In the genomic region with DNA sequence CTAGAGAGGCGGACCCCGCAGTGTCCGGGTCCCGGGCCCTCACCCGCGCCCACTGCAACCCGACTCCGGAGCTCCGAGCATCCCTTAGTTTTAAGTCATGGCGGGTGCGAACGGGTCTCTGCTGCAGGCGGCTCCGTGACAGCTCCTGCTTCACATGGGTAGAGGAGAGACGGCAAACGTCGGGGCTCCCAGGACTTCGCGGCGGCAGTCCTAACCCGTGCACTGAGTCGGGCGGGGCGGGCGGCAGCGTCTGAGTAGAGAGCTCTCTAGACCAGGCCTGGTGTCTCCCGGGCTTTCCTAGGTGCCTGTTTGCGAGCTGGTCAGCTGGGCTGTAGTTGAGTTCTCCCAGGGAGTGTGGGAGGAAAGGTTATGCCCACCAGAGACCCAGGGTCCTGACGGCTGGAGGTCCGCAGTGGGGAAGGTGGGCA, we compare ENCODE assay signal across 8 cellular contexts. TPM values are rescaled to one million over a fixed set of nuclear protein-coding genes. Genes with fewer than 3 reads are reported as not detected.
DNase-seq lines count a peak whose midpoint lies in the region; ATAC-seq, FAIRE-seq and TF ChIP-seq lines count a peak whose summit lies in the region.

No MANE protein-coding gene starts in this region.

- H4K20me1 ChIP-seq in H1 (replicated peaks in 1 of 2; ENCODE audit: control insufficient read depth in 1 of 2, insufficient read depth in 2 of 2, low read length in 2 of 2) = peaks cover 0 to 6% of the 10 kb centered on the region in 2 experiments

- ATAC-seq in GM21381 (IDR thresholded peaks at IDR 0.05; ENCODE audit: unreplicated experiment) = no peak

- H4K8ac ChIP-seq in H1 (ENCODE audit: extremely low read depth, insufficient read depth, low read length) (no peak overlapping the region; the same call in 1 of the 2 replicates), neuronal stem cell (ENCODE audit: low read depth, low read length) (no peak overlapping the region)

- H4K91ac ChIP-seq in H1 (replicated peaks; ENCODE audit: insufficient read length, low read length) = no peak overlapping the region
- no peak overlapping the region for H4K91ac ChIP-seq in neuronal stem cell (ENCODE audit: low read depth, low read length, poor library complexity)

- no peak overlapping the region for H4K5ac ChIP-seq in H1 (ENCODE audit: insufficient read length, low read depth, low read length)

- H3K9me3 ChIP-seq in NT2/D1 (ENCODE audit: insufficient read depth, low read length) (no peaks in the 10 kb centered on the region), H1 (ENCODE audit: insufficient read depth in 2 of 2, low read depth in 1 of 2, low read length in 1 of 2) (no peaks in the 10 kb centered on the region), neuronal stem cell (replicated peaks in 1 of 2; ENCODE audit: control insufficient read depth in 2 of 2, insufficient read depth in 1 of 2, low read depth in 1 of 2, low read length in 2 of 2) (no peaks in the 10 kb centered on the region)

- DNase-seq in GM12864 (ENCODE audit: low read depth) (no peak), NT2/D1 (ENCODE audit: low read depth, low spot score) (no peak), H1 (ENCODE audit: low read depth in 1 of 2, low spot score in 2 of 2) (no peak), neuronal stem cell (ENCODE audit: low spot score) (no peak), SW 1271 (lab: John Stamatoyannopoulos, UW) (no peak), UCSD-AML1 (lab: John Stamatoyannopoulos, UW; ENCODE audit: unreplicated experiment) (no peak), DMS153 (lab: John Stamatoyannopoulos, UW) (no peak)

- H3K36me3 ChIP-seq in NT2/D1 (ENCODE audit: insufficient read depth, insufficient read length, low read length) (peaks cover 48% of the 10 kb centered on the region), H1 (ENCODE audit: control insufficient read depth in 2 of 4, insufficient read depth in 4 of 4, low read length in 3 of 4) (peaks cover 0 to 3% (median 1%) of the 10 kb centered on the region in 4 experiments; a peak in 3 of 8 replicates), neuronal stem cell (replicated peaks in 1 of 2; ENCODE audit: control insufficient read depth in 2 of 2, insufficient read depth in 2 of 2, low read length in 2 of 2) (peaks cover 26 to 29% of the 10 kb centered on the region in 2 donors)

- H3K14ac ChIP-seq in H1 (ENCODE audit: insufficient read length) (no peak overlapping the region), neuronal stem cell (ENCODE audit: low read length) (no peak overlapping the region)

- peak overlapping the region; percentile 93 for H3K9ac ChIP-seq in NT2/D1 (ENCODE audit: insufficient read length, low read depth)
- H3K9ac ChIP-seq in H1 (replicated peaks in 1 of 4; ENCODE audit: extremely low read depth in 1 of 4, low read depth in 3 of 4, low read length in 3 of 4) = peak overlapping the region in 2 of 4 experiments; percentile 69 to 73; a peak in 2 of 7 replicates
- H3K9ac ChIP-seq in neuronal stem cell (ENCODE audit: low read depth, low read length, poor library complexity) = peak overlapping the region; percentile 88

- H3K18ac ChIP-seq in H1 (ENCODE audit: extremely low read depth, low read length) (no peak overlapping the region), neuronal stem cell (ENCODE audit: low read length) (peak overlapping the region; percentile 72)

- H2BK15ac ChIP-seq in H1 (ENCODE audit: low read length) (no peak overlapping the region), neuronal stem cell (ENCODE audit: low read length) (no peak overlapping the region)

- TF ChIP-seq RAD21 in H1 (IDR thresholded peaks at IDR 0.05 in 1 of 2, conservative IDR thresholded peaks at IDR 0.05 in 1 of 2; ENCODE audit: low read depth in 2 of 2, low read length in 2 of 2) = no peak

- H3K4me3 ChIP-seq in GM12864 (ENCODE audit: low read depth, low read length) = peak overlapping the region; percentile 79
- H3K4me3 ChIP-seq in NT2/D1 (ENCODE audit: insufficient read length, low read depth) = peak overlapping the region; percentile 93
- peak overlapping the region; percentile 42 to 89 (median 86) for H3K4me3 ChIP-seq in H1 (ENCODE audit: extremely low read depth in 1 of 4, insufficient read depth in 2 of 4, low read depth in 3 of 4, low read length in 4 of 4)
- peak overlapping the region; percentile 87 for H3K4me3 ChIP-seq in neuronal stem cell (ENCODE audit: low read length in 2 of 2)

- H3K4ac ChIP-seq in H1 (replicated peaks; ENCODE audit: insufficient read length, low read depth, low read length) = no peak overlapping the region
- no peak overlapping the region for H3K4ac ChIP-seq in neuronal stem cell (ENCODE audit: low read length)

- no peak overlapping the region for H3K23ac ChIP-seq in H1 (ENCODE audit: insufficient read length)
- peak overlapping the region; percentile 13 for H3K23ac ChIP-seq in neuronal stem cell (ENCODE audit: low read depth, low read length, poor library complexity)

- no peak for TF ChIP-seq EP300 in H1 (IDR thresholded peaks at IDR 0.05; ENCODE audit: borderline replicate concordance in 1 of 2, low read depth in 2 of 2, low read length in 2 of 2)

- H3K27ac ChIP-seq in H1 (ENCODE audit: low read depth, low read length) = no peak overlapping the region
- H3K27ac ChIP-seq in neuronal stem cell (replicated peaks; ENCODE audit: low read length) = no peak overlapping the region

- H3K4me1 ChIP-seq in NT2/D1 (ENCODE audit: insufficient read depth, insufficient read length) (peaks cover 18% of the 10 kb centered on the region), H1 (replicated peaks in 1 of 4; ENCODE audit: control insufficient read depth in 3 of 4, insufficient read depth in 4 of 4, low read length in 3 of 4) (peaks cover 0 to 3% (median 1%) of the 10 kb centered on the region in 4 experiments; a peak in 3 of 7 replicates), neuronal stem cell (ENCODE audit: control insufficient read depth in 2 of 2, insufficient read depth in 1 of 2, low read depth in 1 of 2, low read length in 2 of 2) (peaks cover 8 to 11% of the 10 kb centered on the region in 2 donors)

- CTCF ChIA-PET in H1 (lab: Charles Lee; ENCODE audit: partially characterized antibody) = interaction anchor here (0.6 to 5.3 kb wide), 13 partner anchors 8 to 103 kb away, joined by 3 to 32 read pairs (median 6); no protein-coding TSS in a partner anchor

- no peak overlapping the region for H3K56ac ChIP-seq in H1 (replicated peaks; ENCODE audit: insufficient read length, low read depth, low read length)

- H2BK120ac ChIP-seq in H1 (replicated peaks; ENCODE audit: low read depth, low read length) (no peak overlapping the region), neuronal stem cell (ENCODE audit: low read depth, low read length) (no peak overlapping the region)

- H2BK12ac ChIP-seq in H1 (ENCODE audit: low read depth, low read length) = no peak overlapping the region
- no peak overlapping the region for H2BK12ac ChIP-seq in neuronal stem cell (ENCODE audit: low read length)

- H2BK5ac ChIP-seq in H1 (ENCODE audit: low read depth, low read length) (no peak overlapping the region), neuronal stem cell (ENCODE audit: low read length) (no peak overlapping the region)

- H3K79me2 ChIP-seq in H1 (ENCODE audit: control insufficient read depth in 1 of 2, insufficient read depth in 2 of 2, low read length in 2 of 2) = peaks cover 0 to 11% of the 10 kb centered on the region in 2 experiments; a peak in 1 of 4 replicates

- POLR2A ChIA-PET in H1 (lab: Charles Lee; ENCODE audit: partially characterized antibody) = interaction anchor here (0.6 to 4.2 kb wide), 18 partner anchors 8 to 203 kb away, joined by 3 to 38 read pairs (median 5); a partner anchor contains a TSS

- FAIRE-seq in H1 (lab: Jason Lieb, UNC) = no peak

- H3K4me2 ChIP-seq in H1 (ENCODE audit: insufficient read depth in 1 of 2, low read depth in 2 of 2, low read length in 2 of 2) = peak overlapping the region; percentile 89 to 91
- H3K4me2 ChIP-seq in neuronal stem cell (ENCODE audit: insufficient read depth, low read length, poor library complexity, severe bottlenecking) = peak overlapping the region; percentile 82

- H2AFZ ChIP-seq in H1 (ENCODE audit: low read length) (no peak overlapping the region), neuronal stem cell (ENCODE audit: low read length) (peak overlapping the region; percentile 95)

- H3K79me1 ChIP-seq in H1 (ENCODE audit: low read depth, low read length) = peaks cover 9% of the 10 kb centered on the region; the same call in 1 of the 2 replicates
- peaks cover 9% of the 10 kb centered on the region for H3K79me1 ChIP-seq in neuronal stem cell (ENCODE audit: low read depth, low read length)

- no peak for TF ChIP-seq POLR2A in H1 (IDR thresholded peaks at IDR 0.05; ENCODE audit: control extremely low read depth in 1 of 2, low read depth in 2 of 2, low read length in 2 of 2)

- H2AK5ac ChIP-seq in H1 (ENCODE audit: low read depth, low read length) (no peak overlapping the region), neuronal stem cell (ENCODE audit: low read depth, low read length) (no peak overlapping the region)

- no peak overlapping the region for H2BK20ac ChIP-seq in H1 (ENCODE audit: low read length)

- no peaks in the 10 kb centered on the region for H3K27me3 ChIP-seq in NT2/D1 (ENCODE audit: insufficient read depth, insufficient read length)
- no peaks in the 10 kb centered on the region; a peak in 1 of 7 replicates for H3K27me3 ChIP-seq in H1 (replicated peaks in 1 of 4; ENCODE audit: control insufficient read depth in 3 of 4, extremely low read depth in 1 of 4, insufficient read depth in 3 of 4, low read length in 3 of 4)
- no peaks in the 10 kb centered on the region for H3K27me3 ChIP-seq in neuronal stem cell (ENCODE audit: control insufficient read depth in 3 of 3, insufficient read depth in 3 of 3, low read depth in 1 of 3, low read length in 3 of 3)

- H3K23me2 ChIP-seq in H1 (ENCODE audit: low read depth, low read length) = peaks cover 10% of the 10 kb centered on the region

- WGBS in H1 (ENCODE audit: extremely low coverage in 1 of 2, insufficient coverage in 1 of 2, insufficient read length in 1 of 2, insufficient replicate concordance in 2 of 2, low coverage in 1 of 2, low lambda C conversion rate in 2 of 2, missing lambda C conversion rate in 1 of 2), 2 experiments = 4% methylated on average over 29 of the region's 30 CpGs; no CpG with 5 or more reads in 1 of the 2 experiments
- no CpG with 5 or more reads among the region's 30 CpGs for WGBS in neuronal stem cell (ENCODE audit: extremely low coverage in 2 of 2, insufficient read length in 2 of 2, insufficient replicate concordance in 1 of 2), 2 donors

- TF ChIP-seq CTCF in GM12864 (IDR thresholded peaks at IDR 0.05; ENCODE audit: low read depth, low read length, missing control alignments) (no peak), H1 (IDR thresholded peaks at IDR 0.05; ENCODE audit: control extremely low read depth in 1 of 3, insufficient read depth in 1 of 3, low read depth in 1 of 3, low read length in 3 of 3) (no peak)

RNA-seq across cellular contexts. Expression of a gene that starts 0.3 kb away (rescaled TPM):
- 91.1 and 96.6 TPM in 2 replicates for total RNA-seq in H1 (2021; fragmentation: NEBNext Ultra II Directional; extraction: Animal tissue kit (Norgen Biotek cat#: 25700))
- polyA plus RNA-seq in H1 (2011; rRNA removed) = 65.9 and 90.2 TPM in 2 replicates
- polyA plus RNA-seq in H1 (2011; cell fraction: cytosol; rRNA removed) = 41.7 TPM
- 431 TPM for polyA plus RNA-seq in H1 (2011; cell fraction: nucleus; rRNA removed)
- polyA plus RNA-seq in H1 (2012, experiment 1 of 2) = 79.5 to 86.9 TPM (median 82.8 TPM) in 4 replicates
- 60.3 TPM for polyA plus RNA-seq in H1 (2012, experiment 2 of 2)
- polyA plus RNA-seq in H1 (2013, experiment 1 of 2) = 39.2 TPM
- polyA plus RNA-seq in H1 (2013, experiment 2 of 2) = 39.2 TPM
- polyA minus RNA-seq in H1 (2011; rRNA and poly(A)+ RNA removed) = 71.6 and 74.8 TPM in 2 replicates
- polyA minus RNA-seq in H1 (2011; cell fraction: cytosol; rRNA and poly(A)+ RNA removed) = 70.0 TPM
- polyA minus RNA-seq in H1 (2011; cell fraction: nucleus; rRNA and poly(A)+ RNA removed) = 98.2 TPM
- polyA plus RNA-seq in neuronal stem cell (2013, experiment 1 of 2) = 54.6 TPM
- 53.2 TPM for polyA plus RNA-seq in neuronal stem cell (2013, experiment 2 of 2)

RNA-seq across cellular contexts. Expression of a gene that starts 0.5 kb away (rescaled TPM):
- total RNA-seq in H1 (2021; fragmentation: NEBNext Ultra II Directional; extraction: Animal tissue kit (Norgen Biotek cat#: 25700)) = 70.9 and 84.5 TPM in 2 replicates
- 150 and 209 TPM in 2 replicates for polyA plus RNA-seq in H1 (2011; rRNA removed)
- 159 TPM for polyA plus RNA-seq in H1 (2011; cell fraction: cytosol; rRNA removed)
- polyA plus RNA-seq in H1 (2011; cell fraction: nucleus; rRNA removed) = 107 TPM
- polyA plus RNA-seq in H1 (2012, experiment 1 of 2) = 24.3 to 84.5 TPM (median 77.9 TPM) in 4 replicates
- 61.3 TPM for polyA plus RNA-seq in H1 (2012, experiment 2 of 2)
- 43.2 TPM for polyA plus RNA-seq in H1 (2013, experiment 1 of 2)
- 47.0 TPM for polyA plus RNA-seq in H1 (2013, experiment 2 of 2)
- 26.8 and 36.7 TPM in 2 replicates for polyA minus RNA-seq in H1 (2011; rRNA and poly(A)+ RNA removed)
- polyA minus RNA-seq in H1 (2011; cell fraction: cytosol; rRNA and poly(A)+ RNA removed) = 44.5 TPM
- 28.0 TPM for polyA minus RNA-seq in H1 (2011; cell fraction: nucleus; rRNA and poly(A)+ RNA removed)
- polyA plus RNA-seq in neuronal stem cell (2013, experiment 1 of 2) = 28.2 TPM
- polyA plus RNA-seq in neuronal stem cell (2013, experiment 2 of 2) = 27.7 TPM

RNA-seq across cellular contexts. Expression of a gene that starts 21.4 kb away (rescaled TPM):
- total RNA-seq in H1 (2021; fragmentation: NEBNext Ultra II Directional; extraction: Animal tissue kit (Norgen Biotek cat#: 25700)) = 19.3 and 19.6 TPM in 2 replicates
- 13.9 and 22.4 TPM in 2 replicates for polyA plus RNA-seq in H1 (2011; rRNA removed)
- polyA plus RNA-seq in H1 (2011; cell fraction: cytosol; rRNA removed) = 14.3 TPM
- polyA plus RNA-seq in H1 (2011; cell fraction: nucleus; rRNA removed) = 15.4 TPM
- 6.9 to 18.2 TPM (median 15.2 TPM) in 4 replicates for polyA plus RNA-seq in H1 (2012, experiment 1 of 2)
- polyA plus RNA-seq in H1 (2012, experiment 2 of 2) = 11.5 TPM
- polyA plus RNA-seq in H1 (2013, experiment 1 of 2) = 16.9 TPM
- 16.5 TPM for polyA plus RNA-seq in H1 (2013, experiment 2 of 2)
- polyA minus RNA-seq in H1 (2011; rRNA and poly(A)+ RNA removed) = 2.1 and 3.3 TPM in 2 replicates
- polyA minus RNA-seq in H1 (2011; cell fraction: cytosol; rRNA and poly(A)+ RNA removed) = 10.2 TPM
- 1.9 TPM for polyA minus RNA-seq in H1 (2011; cell fraction: nucleus; rRNA and poly(A)+ RNA removed)
- 16.0 TPM for polyA plus RNA-seq in neuronal stem cell (2013, experiment 1 of 2)
- 14.8 TPM for polyA plus RNA-seq in neuronal stem cell (2013, experiment 2 of 2)

RNA-seq across cellular contexts. Expression of a gene that starts 28.5 kb away (rescaled TPM):
- total RNA-seq in H1 (2021; fragmentation: NEBNext Ultra II Directional; extraction: Animal tissue kit (Norgen Biotek cat#: 25700)) = 8.1 and 10.3 TPM in 2 replicates
- 4.0 and 7.8 TPM in 2 replicates for polyA plus RNA-seq in H1 (2011; rRNA removed)
- 2.0 TPM for polyA plus RNA-seq in H1 (2011; cell fraction: cytosol; rRNA removed)
- polyA plus RNA-seq in H1 (2011; cell fraction: nucleus; rRNA removed) = 4.4 TPM
- 3.4 to 6.5 TPM (median 4.5 TPM) in 4 replicates for polyA plus RNA-seq in H1 (2012, experiment 1 of 2)
- 9.6 TPM for polyA plus RNA-seq in H1 (2012, experiment 2 of 2)
- polyA plus RNA-seq in H1 (2013, experiment 1 of 2) = 11.2 TPM
- 14.0 TPM for polyA plus RNA-seq in H1 (2013, experiment 2 of 2)
- not detected in 2 replicates for polyA minus RNA-seq in H1 (2011; rRNA and poly(A)+ RNA removed)
- 9.9 TPM for polyA minus RNA-seq in H1 (2011; cell fraction: cytosol; rRNA and poly(A)+ RNA removed)
- 1.4 TPM for polyA minus RNA-seq in H1 (2011; cell fraction: nucleus; rRNA and poly(A)+ RNA removed)
- 2.0 TPM for polyA plus RNA-seq in neuronal stem cell (2013, experiment 1 of 2)
- 1.7 TPM for polyA plus RNA-seq in neuronal stem cell (2013, experiment 2 of 2)

RNA-seq across cellular contexts. Expression of a gene that starts 38.5 kb away (rescaled TPM):
- 47.6 and 51.7 TPM in 2 replicates for total RNA-seq in H1 (2021; fragmentation: NEBNext Ultra II Directional; extraction: Animal tissue kit (Norgen Biotek cat#: 25700))
- 29.3 and 43.0 TPM in 2 replicates for polyA plus RNA-seq in H1 (2011; rRNA removed)
- 32.3 TPM for polyA plus RNA-seq in H1 (2011; cell fraction: cytosol; rRNA removed)
- 108 TPM for polyA plus RNA-seq in H1 (2011; cell fraction: nucleus; rRNA removed)
- polyA plus RNA-seq in H1 (2012, experiment 1 of 2) = 16.9 to 39.8 TPM (median 34.7 TPM) in 4 replicates
- polyA plus RNA-seq in H1 (2012, experiment 2 of 2) = 28.2 TPM
- 32.1 TPM for polyA plus RNA-seq in H1 (2013, experiment 1 of 2)
- 31.4 TPM for polyA plus RNA-seq in H1 (2013, experiment 2 of 2)
- 10.2 and 11.0 TPM in 2 replicates for polyA minus RNA-seq in H1 (2011; rRNA and poly(A)+ RNA removed)
- 34.1 TPM for polyA minus RNA-seq in H1 (2011; cell fraction: cytosol; rRNA and poly(A)+ RNA removed)
- 28.8 TPM for polyA minus RNA-seq in H1 (2011; cell fraction: nucleus; rRNA and poly(A)+ RNA removed)
- 21.3 TPM for polyA plus RNA-seq in neuronal stem cell (2013, experiment 1 of 2)
- polyA plus RNA-seq in neuronal stem cell (2013, experiment 2 of 2) = 20.9 TPM
